ENCODE assay signal across 12 cellular contexts in genomic region chr1:12179638-12180121, GRCh38. TPM values are rescaled to one million over a fixed set of nuclear protein-coding genes. Genes with fewer than 3 reads are reported as not detected.
DNase-seq lines count a peak whose midpoint lies in the region; ATAC-seq and TF ChIP-seq lines count a peak whose summit lies in the region.
"Had no signal": no experiment of that assay in that cellular context is flagged by ENCODE, and none has a peak within 500 bp of the region (broad histone marks: within the 10 kb centered on the region; RNA-seq: fewer than 3 reads in every experiment).

No MANE protein-coding gene starts in this region.

- no peaks in the 10 kb centered on the region for H3K27me3 Mint-ChIP-seq in activated CD4-positive, alpha-beta T cell treated with anti-CD3 and anti-CD28 coated beads for 36 hours

- TF ChIP-seq POLR2A in stomach (IDR thresholded peaks at IDR 0.05), result no peak

- H3K36me3 ChIP-seq in left lung, result peaks cover 0 to 18% of the 10 kb centered on the region in 2 donors
- H3K36me3 ChIP-seq in stomach, result peaks cover 0 to 5% (median 0%) of the 10 kb centered on the region in 4 donors

- DNase-seq in activated CD4-positive, alpha-beta T cell treated with anti-CD3 and anti-CD28 coated beads for 36 hours, result no peak
- DNase-seq in activated CD4-positive, alpha-beta T cell treated with anti-CD3 and anti-CD28 coated beads, Interleukin-2, amount 50 U/mL, for 48 hours, result no peak
- no peak for DNase-seq in activated naive CD4-positive, alpha-beta T cell treated with anti-CD3 and anti-CD28 coated beads, Interleukin-2, amount 50 U/mL, for 72 hours (ENCODE audit: low spot score in 2 of 2)
- DNase-seq in left lung, result peak in 1 of 2 donors; percentile 10
- no peak for DNase-seq in stomach
- DNase-seq in SIG-M5 treated with dmso at 0.1 percent for 504 hours (lab: John Stamatoyannopoulos, UW; ENCODE audit: unreplicated experiment), result no peak
- DNase-seq: DMS79 treated with DMSO at 0.1 percent for 48 hours, NCI-H1436 treated with DMSO at 0.1 percent for 48 hours had no signal

- CTCF ChIA-PET in activated CD4-positive, alpha-beta T cell treated with anti-CD3 and anti-CD28 coated beads for 36 hours (lab: Charles Lee), result interaction anchor here (0.6 to 3.0 kb wide), 3 partner anchors 9 to 49 kb away, joined by 4 to 9 read pairs (median 4); no protein-coding TSS in a partner anchor

- peaks cover 76% of the 10 kb centered on the region for H3K4me1 Mint-ChIP-seq in activated CD4-positive, alpha-beta T cell treated with anti-CD3 and anti-CD28 coated beads for 36 hours

- H3K4me1 ChIP-seq in left lung, result peaks cover 59 to 100% of the 10 kb centered on the region in 2 donors
- peaks cover 52 to 98% (median 73%) of the 10 kb centered on the region in 4 donors for H3K4me1 ChIP-seq in stomach

- H3K27ac Mint-ChIP-seq in activated CD4-positive, alpha-beta T cell treated with anti-CD3 and anti-CD28 coated beads for 36 hours, result peak overlapping the region; percentile 96
- peak overlapping the region; percentile 77 to 99 for H3K27ac Mint-ChIP-seq in activated naive CD4-positive, alpha-beta T cell treated with anti-CD3 and anti-CD28 coated beads, Interleukin-2, amount 50 U/mL, for 72 hours

- intact Hi-C loops in activated CD4-positive, alpha-beta T cell treated with anti-CD3 and anti-CD28 coated beads for 36 hours (cut with DNase I, micrococcal nuclease), result loop anchor here (1.0 to 10.0 kb wide), 12 partner anchors 22 to 905 kb away; partner anchors contain the start of genes DHRS3 (in 1 of the 2), MFN2 (in 1 of the 2), MIIP (in 1 of the 2) and UBIAD1 (in 1 of the 2)
- intact Hi-C loops in left lung (cut with DNase I), result no loop called here
- intact Hi-C loops in stomach (cut with DNase I; ENCODE audit: low total_unique reads), result no loop called here

- TF ChIP-seq EP300 in stomach (IDR thresholded peaks at IDR 0.05), result no peak

- H3K4me3 ChIP-seq in left lung (peak overlapping the region in 1 of 2 donors; percentile 11), stomach (no peak overlapping the region)

- H3K9me3 Mint-ChIP-seq in activated CD4-positive, alpha-beta T cell treated with anti-CD3 and anti-CD28 coated beads for 36 hours (ENCODE audit: low read depth), result no peaks in the 10 kb centered on the region
- H3K9me3 Mint-ChIP-seq in activated naive CD4-positive, alpha-beta T cell treated with anti-CD3 and anti-CD28 coated beads, Interleukin-2, amount 50 U/mL, for 72 hours, result no peaks in the 10 kb centered on the region

- H3K27ac ChIP-seq in left lung, result peak overlapping the region; percentile 72 to 94
- peak overlapping the region; percentile 41 to 92 (median 81) for H3K27ac ChIP-seq in stomach

- ATAC-seq in activated CD4-positive, alpha-beta T cell treated with anti-CD3 and anti-CD28 coated beads for 36 hours, result no peak
- no peak for ATAC-seq in activated naive CD4-positive, alpha-beta T cell treated with anti-CD3 and anti-CD28 coated beads, Interleukin-2, amount 50 U/mL, for 72 hours
- ATAC-seq in left lung, result no peak
- ATAC-seq in HG03432 (IDR thresholded peaks at IDR 0.05; ENCODE audit: unreplicated experiment), result no peak
- no peak for ATAC-seq in GM21447 (IDR thresholded peaks at IDR 0.05; ENCODE audit: unreplicated experiment)

- no peaks in the 10 kb centered on the region for H3K9me3 ChIP-seq in left lung
- H3K9me3 ChIP-seq in stomach, result no peaks in the 10 kb centered on the region

- H3K27me3 ChIP-seq in left lung (no peaks in the 10 kb centered on the region), stomach (no peaks in the 10 kb centered on the region)

- TF ChIP-seq CTCF in left lung (IDR thresholded peaks at IDR 0.05), result no peak
- no peak for TF ChIP-seq CTCF in stomach (IDR thresholded peaks at IDR 0.05)

- peaks cover 34% of the 10 kb centered on the region for H3K36me3 Mint-ChIP-seq in activated CD4-positive, alpha-beta T cell treated with anti-CD3 and anti-CD28 coated beads for 36 hours (ENCODE audit: low read depth)
- H3K36me3 Mint-ChIP-seq in activated naive CD4-positive, alpha-beta T cell treated with anti-CD3 and anti-CD28 coated beads, Interleukin-2, amount 50 U/mL, for 72 hours, result peaks cover 12 to 18% of the 10 kb centered on the region in 2 donors

- no peak overlapping the region for H3K4me3 Mint-ChIP-seq in activated CD4-positive, alpha-beta T cell treated with anti-CD3 and anti-CD28 coated beads for 36 hours

- POLR2A ChIA-PET in activated CD4-positive, alpha-beta T cell treated with anti-CD3 and anti-CD28 coated beads for 36 hours (lab: Charles Lee), result interaction anchor here (2.9 to 3.0 kb wide), 2 partner anchors 11 to 271 kb away, joined by 26 to 36 read pairs; no protein-coding TSS in a partner anchor

- WGBS in stomach, 5 donors, result 90 to 96% (median 91%) methylated on average over 9 of the region's 9 CpGs

RNA-seq across cellular contexts. Expression of gene TNFRSF1B, which starts 12.9 kb away (rescaled TPM):
- total RNA-seq in activated CD4-positive, alpha-beta T cell treated with anti-CD3 and anti-CD28 coated beads for 36 hours, result 100 to 1,000 TPM; 107 to 116 TPM
- 100 to 1,000 TPM in 1 of 2 donors, 10 to 100 TPM in 1; 98.1 to 143 TPM for total RNA-seq in activated naive CD4-positive, alpha-beta T cell treated with anti-CD3 and anti-CD28 coated beads, Interleukin-2, amount 50 U/mL, for 72 hours
- total RNA-seq in left lung, result 100 to 1,000 TPM in 1 of 2 donors, 10 to 100 TPM in 1; 33.0 to 109 TPM
- total RNA-seq in stomach, result 10 to 100 TPM in 4 of 5 donors, 1 to 10 TPM in 1; 7.1 to 24.3 (median 14.9) TPM
- polyA plus RNA-seq in stomach, result 1 to 10 TPM; 5.4 to 8.4 (median 7.8) TPM
- total RNA-seq: A172, HT-29 had no signal

RNA-seq across cellular contexts. Expression of gene VPS13D, which starts 50.1 kb away (rescaled TPM):
- total RNA-seq in activated CD4-positive, alpha-beta T cell treated with anti-CD3 and anti-CD28 coated beads for 36 hours, result 10 to 100 TPM; 20.6 to 22.9 TPM
- 10 to 100 TPM; 31.2 to 40.7 TPM for total RNA-seq in activated naive CD4-positive, alpha-beta T cell treated with anti-CD3 and anti-CD28 coated beads, Interleukin-2, amount 50 U/mL, for 72 hours
- 10 to 100 TPM; 58.4 to 62.3 TPM for total RNA-seq in left lung
- 100 to 1,000 TPM in 1 of 5 donors, 10 to 100 TPM in 4; 57.1 to 106 (median 76.5) TPM for total RNA-seq in stomach
- polyA plus RNA-seq in stomach, result 10 to 100 TPM in 1 of 3 donors, 1 to 10 TPM in 2; 6.7 to 17.3 (median 9.0) TPM

Comparison
In these comparisons a context has a peak if more than half of its experiments do, and no peak if none do; other contexts are left out.
1. intact Hi-C loops: an anchor here in activated CD4-positive, alpha-beta T cell treated with anti-CD3 and anti-CD28 coated beads for 36 hours (1.0 to 10.0 kb wide); none called in left lung and stomach.